1 cellular context compared by ENCODE assay signal in genomic region chr16:46688101-46688656, GRCh38.
A peak's percentile ranks its signal among the peaks of the same experiment; 100 is the strongest.
TF ChIP-seq lines count a peak whose summit lies in the region.

No MANE protein-coding gene starts in this region.

TF ChIP-seq in H1, 55 proteins besides CTCF, POLR2A, EP300 and RAD21:
- TF ChIP-seq SAP30 (IDR thresholded peaks at IDR 0.05; ENCODE audit: insufficient read depth, insufficient replicate concordance, low read length) (peak; percentile 87), KDM1A (IDR thresholded peaks at IDR 0.05; ENCODE audit: borderline replicate concordance, low read length) (no peak)
